ENCODE assay signal across 8 cellular contexts in genomic region chr6:70413114-70413828, GRCh38. TPM values are rescaled to one million over a fixed set of nuclear protein-coding genes. Genes with fewer than 3 reads are reported as not detected.
DNase-seq lines count a peak whose midpoint lies in the region; ATAC-seq, FAIRE-seq and TF ChIP-seq lines count a peak whose summit lies in the region.

Gene FAM135A, plus strand, starts transcription at chr6:70413508. Its CDS starts 14,835 bp downstream, at chr6:70428343.

- WGBS in pancreas, 2 donors: 0% methylated on average over 33 to 65 of the region's 65 CpGs

- H3K9me3 ChIP-seq in SU-DHL-6 (ENCODE audit: insufficient read depth, low read length): no peaks in the 10 kb centered on the region
- H3K9me3 ChIP-seq in pancreas: no peaks in the 10 kb centered on the region
- no peaks in the 10 kb centered on the region for H3K9me3 ChIP-seq in tibial artery

- H3K27ac Mint-ChIP-seq in activated naive CD8-positive, alpha-beta T cell treated with anti-CD3 and anti-CD28 coated beads, Interleukin-2, amount 50 U/mL, for 24 hours: peak within 1 kb of the TSS; percentile 89

- no peaks in the 10 kb centered on the region for H3K9me3 Mint-ChIP-seq in activated naive CD8-positive, alpha-beta T cell treated with anti-CD3 and anti-CD28 coated beads, Interleukin-2, amount 50 U/mL, for 24 hours

- no peaks in the 10 kb centered on the region for H3K9me2 ChIP-seq in SU-DHL-6 (replicated peaks; ENCODE audit: insufficient read depth, low read length)

- FAIRE-seq in pancreas (lab: Jason Lieb, UNC): peak; percentile 80

- CTCF ChIA-PET in GM10248 (lab: Yijun Ruan, JAX): interaction anchor here (0.8 to 1.4 kb wide), 4 partner anchors 8 to 193 kb away, joined by 3 to 6 read pairs (median 4); no protein-coding TSS in a partner anchor

- H3F3A ChIP-seq in SU-DHL-6 (ENCODE audit: insufficient read depth): peaks cover 12% of the 10 kb centered on the region

- peak within 1 kb of the TSS; percentile 90 for H2AFZ ChIP-seq in SU-DHL-6 (ENCODE audit: low read depth, low read length, severe bottlenecking)

- H3K36me3 ChIP-seq in SU-DHL-6 (ENCODE audit: low read length): no peaks in the 10 kb centered on the region; the same call in 1 of the 2 replicates
- H3K36me3 ChIP-seq in pancreas: no peaks in the 10 kb centered on the region
- peaks cover 0 to under 1% (median under 1%) of the 10 kb centered on the region in 3 donors for H3K36me3 ChIP-seq in tibial artery

- H3K4me3 ChIP-seq in SU-DHL-6 (ENCODE audit: insufficient read depth, low read length, poor library complexity, severe bottlenecking) (peak within 1 kb of the TSS; percentile 98), pancreas (peak within 1 kb of the TSS; percentile 67 to 89 (median 84)), tibial artery (peak within 1 kb of the TSS; percentile 97 to 99)

- H3K4me2 ChIP-seq in SU-DHL-6 (ENCODE audit: low read depth, low read length, poor library complexity, severe bottlenecking): peak within 1 kb of the TSS; percentile 99

- peak; percentile 97 for DNase-seq in GM10248 (ENCODE audit: extremely low spot score)
- peak; percentile 96 for DNase-seq in NCI-H1092 treated with DMSO at 0.1 percent for 48 hours (lab: John Stamatoyannopoulos, UW)
- peak; percentile 96 for DNase-seq in activated naive CD8-positive, alpha-beta T cell treated with anti-CD3 and anti-CD28 coated beads, Interleukin-2, amount 50 U/mL, for 24 hours
- DNase-seq in Right ventricle myocardium superior: peak; percentile 97
- DNase-seq in pancreas: peak; percentile 99 to 100 (median 100)
- DNase-seq in tibial artery: peak; percentile 97 to 99

- H3K9ac ChIP-seq in SU-DHL-6 (ENCODE audit: low read length): peak within 1 kb of the TSS; percentile 84

- peaks cover 6% of the 10 kb centered on the region for H3K27me3 Mint-ChIP-seq in activated naive CD8-positive, alpha-beta T cell treated with anti-CD3 and anti-CD28 coated beads, Interleukin-2, amount 50 U/mL, for 24 hours

- TF ChIP-seq CTCF in GM10248 (IDR thresholded peaks at IDR 0.05; ENCODE audit: control extremely low read depth, extremely low read depth, low read depth, missing control alignments): no peak
- TF ChIP-seq CTCF in SU-DHL-6 (IDR thresholded peaks at IDR 0.05; ENCODE audit: insufficient read depth, low read length, poor library complexity, severe bottlenecking): no peak
- no peak for TF ChIP-seq CTCF in pancreas (IDR thresholded peaks at IDR 0.05)
- TF ChIP-seq CTCF in tibial artery (IDR thresholded peaks at IDR 0.05): no peak

- peaks cover 24% of the 10 kb centered on the region for H3K4me1 Mint-ChIP-seq in activated naive CD8-positive, alpha-beta T cell treated with anti-CD3 and anti-CD28 coated beads, Interleukin-2, amount 50 U/mL, for 24 hours

- H4K20me1 ChIP-seq in SU-DHL-6 (ENCODE audit: low read depth, low read length): no peaks in the 10 kb centered on the region

- H3K36me3 Mint-ChIP-seq in activated naive CD8-positive, alpha-beta T cell treated with anti-CD3 and anti-CD28 coated beads, Interleukin-2, amount 50 U/mL, for 24 hours (ENCODE audit: low read depth): peaks cover 7% of the 10 kb centered on the region

- H3K27ac ChIP-seq in SU-DHL-6 (ENCODE audit: low read depth, low read length) (peak within 1 kb of the TSS; percentile 59), pancreas (peak within 1 kb of the TSS; percentile 60 to 83 (median 74)), tibial artery (peak within 1 kb of the TSS; percentile 90 to 97)

- H3K79me2 ChIP-seq in SU-DHL-6 (ENCODE audit: insufficient read depth, low read length): peaks cover 45% of the 10 kb centered on the region

- H3K27me3 ChIP-seq in SU-DHL-6 (ENCODE audit: low read length): no peaks in the 10 kb centered on the region
- H3K27me3 ChIP-seq in pancreas: no peaks in the 10 kb centered on the region
- H3K27me3 ChIP-seq in tibial artery: no peaks in the 10 kb centered on the region

- intact Hi-C loops in Right ventricle myocardium superior (cut with DNase I) (no loop called here), pancreas (cut with DNase I) (no loop called here), tibial artery (cut with DNase I; ENCODE audit: low total_unique reads) (loop anchor here (5.0 kb wide), 1 partner anchor 254 kb away; the partner anchor contains the start of gene SMAP1)

- peak; percentile 90 for ATAC-seq in HG02610 (IDR thresholded peaks at IDR 0.05; ENCODE audit: unreplicated experiment)
- peak; percentile 95 for ATAC-seq in activated naive CD8-positive, alpha-beta T cell treated with anti-CD3 and anti-CD28 coated beads, Interleukin-2, amount 50 U/mL, for 24 hours
- ATAC-seq in Right ventricle myocardium superior (ENCODE audit: poor library complexity): peak; percentile 99
- ATAC-seq in pancreas: peak; percentile 98 to 99 (median 99)

- POLR2A ChIA-PET in GM10248 (lab: Yijun Ruan, JAX): interaction anchor here (0.6 to 1.4 kb wide), 5 partner anchors 11 to 114 kb away, joined by 3 to 4 read pairs (median 3); no protein-coding TSS in a partner anchor

- peak within 1 kb of the TSS; percentile 99 for H3K4me3 Mint-ChIP-seq in activated naive CD8-positive, alpha-beta T cell treated with anti-CD3 and anti-CD28 coated beads, Interleukin-2, amount 50 U/mL, for 24 hours

- peaks cover 0 to 16% (median 6%) of the 10 kb centered on the region in 3 donors for H3K4me1 ChIP-seq in pancreas
- peaks cover 0 to 19% (median 14%) of the 10 kb centered on the region in 4 donors for H3K4me1 ChIP-seq in tibial artery

RNA-seq across cellular contexts. Expression of gene FAM135A, which starts in this region (rescaled TPM):
- 14.3 TPM for total RNA-seq in Right ventricle myocardium superior
- total RNA-seq in pancreas: 10 to 100 TPM in 2 of 6 donors, 1 to 10 TPM in 4; 7.7 to 14.4 (median 8.4) TPM
- 10 to 100 TPM in 1 of 2 donors, 1 to 10 TPM in 1; 7.5 to 13.1 TPM for polyA plus RNA-seq in pancreas

Comparison
In these comparisons a context has a peak if more than half of its experiments do, and no peak if none do; other contexts are left out.
1. Peak in every context shown above with its lines: DNase-seq, ATAC-seq, H3K4me3 ChIP-seq and H3K27ac ChIP-seq.